8 cellular contexts compared by ENCODE assay signal in genomic region chr20:53708129-53708968, GRCh38.
DNase-seq lines count a peak whose midpoint lies in the region; ATAC-seq and TF ChIP-seq lines count a peak whose summit lies in the region.

No MANE protein-coding gene starts in this region.

- no TSS peak for BruUV-seq in Caco-2 (replicated peaks; lab: Mats Ljungman, UMichigan)

- CTCF ChIA-PET in Caco-2 (lab: Charles Lee): interaction anchor here (0.9 to 1.4 kb wide), 4 partner anchors 29 to 117 kb away, joined by 3 to 6 read pairs (median 4); no protein-coding TSS in a partner anchor

- no peak for TF ChIP-seq CTCF in Caco-2 (IDR thresholded peaks at IDR 0.05; ENCODE audit: insufficient read depth in 1 of 2, low read depth in 1 of 2, low read length in 1 of 2, severe bottlenecking in 1 of 2, unreplicated experiment in 1 of 2)

- H3K36me3 ChIP-seq in Caco-2 (ENCODE audit: control insufficient read depth, insufficient read depth, low read length) (no peaks in the 10 kb centered on the region), mucosa of rectum (ENCODE audit: control insufficient read depth in 2 of 2, insufficient read depth in 2 of 2, low read length in 2 of 2) (no peaks in the 10 kb centered on the region)

- peak overlapping the region; percentile 66 for H3K27ac Mint-ChIP-seq in Caco-2 (ENCODE audit: unreplicated experiment)

- H3K4me3 ChIP-seq in Caco-2 (ENCODE audit: low read depth, low read length) (no peak overlapping the region), mucosa of rectum (ENCODE audit: low read length in 2 of 2) (no peak overlapping the region)
- peak overlapping the region; percentile 11 for H3K4me3 ChIP-seq in Jurkat, Clone E6-1 (ENCODE audit: low read length)

- no peaks in the 10 kb centered on the region for H3K27me3 ChIP-seq in Caco-2 (replicated peaks; ENCODE audit: control insufficient read depth, insufficient read depth, low read length)
- no peaks in the 10 kb centered on the region for H3K27me3 ChIP-seq in mucosa of rectum (ENCODE audit: control insufficient read depth in 2 of 2, insufficient read depth in 2 of 2, low read length in 2 of 2)

- peaks cover 47% of the 10 kb centered on the region for H3K4me1 ChIP-seq in Caco-2
- peaks cover 7 to 9% of the 10 kb centered on the region in 2 donors for H3K4me1 ChIP-seq in mucosa of rectum (ENCODE audit: control insufficient read depth in 2 of 2, insufficient read depth in 2 of 2, low read length in 2 of 2)

- H3K27ac ChIP-seq in mucosa of rectum (ENCODE audit: low read depth in 2 of 2, low read length in 2 of 2): peak overlapping the region; percentile 43 to 70

- H3K9me3 Mint-ChIP-seq in Caco-2 (ENCODE audit: unreplicated experiment): no peaks in the 10 kb centered on the region

- ATAC-seq in GM21528 (IDR thresholded peaks at IDR 0.05; ENCODE audit: low FRiP score, unreplicated experiment): peak; percentile 61

- H3K4me3 Mint-ChIP-seq in Caco-2 (ENCODE audit: unreplicated experiment): peak overlapping the region; percentile 39

- H3K36me3 Mint-ChIP-seq in Caco-2 (ENCODE audit: insufficient read depth, unreplicated experiment): no peaks in the 10 kb centered on the region

- H3K27me3 Mint-ChIP-seq in Caco-2 (ENCODE audit: insufficient read depth, unreplicated experiment): no peaks in the 10 kb centered on the region

- peak; percentile 54 to 71 for DNase-seq in Caco-2
- DNase-seq in Jurkat, Clone E6-1 (ENCODE audit: low read depth, low spot score): peak; percentile 99
- peak; percentile 63 for DNase-seq in activated CD8-positive, alpha-beta memory T cell treated with anti-CD3 and anti-CD28 coated beads, Interleukin-2, amount 50 U/mL, for 48 hours
- no peak for DNase-seq in amygdala (lab: John Stamatoyannopoulos, UW)
- DNase-seq in DMS 273 (lab: John Stamatoyannopoulos, UW; ENCODE audit: unreplicated experiment): no peak
- DNase-seq in NCI-H1694 (lab: John Stamatoyannopoulos, UW): no peak

- H3K9me3 ChIP-seq in Caco-2 (no peaks in the 10 kb centered on the region), mucosa of rectum (ENCODE audit: control insufficient read depth in 2 of 2, low read length in 2 of 2) (no peaks in the 10 kb centered on the region)

- intact Hi-C loops in Caco-2 (cut with micrococcal nuclease; ENCODE audit: unreplicated experiment): loop anchor here (1.0 to 2.0 kb wide), 3 partner anchors 30 to 54 kb away; no protein-coding TSS in a partner anchor

- peak overlapping the region in 1 of 2 donors; percentile 3 for H3K9ac ChIP-seq in mucosa of rectum (ENCODE audit: low read depth in 1 of 2, low read length in 2 of 2)

- H3K4me1 Mint-ChIP-seq in Caco-2 (ENCODE audit: low read depth, unreplicated experiment): peaks cover 43% of the 10 kb centered on the region

- POLR2A ChIA-PET in Caco-2 (lab: Charles Lee): interaction anchor here (0.6 to 1.0 kb wide), 8 partner anchors 28 to 157 kb away, joined by 3 to 7 read pairs (median 4); no protein-coding TSS in a partner anchor

Comparison
In these comparisons a context has a peak if more than half of its experiments do, and no peak if none do; other contexts are left out.
1. DNase-seq: peak in Caco-2 (2 of 2), Jurkat, Clone E6-1 (single experiment) and activated CD8-positive, alpha-beta memory T cell treated with anti-CD3 and anti-CD28 coated beads, Interleukin-2, amount 50 U/mL, for 48 hours (single experiment); none in amygdala (0 of 56), DMS 273 (single experiment) and NCI-H1694 (single experiment).